8 cellular contexts compared by ENCODE assay signal in the genomic region with DNA sequence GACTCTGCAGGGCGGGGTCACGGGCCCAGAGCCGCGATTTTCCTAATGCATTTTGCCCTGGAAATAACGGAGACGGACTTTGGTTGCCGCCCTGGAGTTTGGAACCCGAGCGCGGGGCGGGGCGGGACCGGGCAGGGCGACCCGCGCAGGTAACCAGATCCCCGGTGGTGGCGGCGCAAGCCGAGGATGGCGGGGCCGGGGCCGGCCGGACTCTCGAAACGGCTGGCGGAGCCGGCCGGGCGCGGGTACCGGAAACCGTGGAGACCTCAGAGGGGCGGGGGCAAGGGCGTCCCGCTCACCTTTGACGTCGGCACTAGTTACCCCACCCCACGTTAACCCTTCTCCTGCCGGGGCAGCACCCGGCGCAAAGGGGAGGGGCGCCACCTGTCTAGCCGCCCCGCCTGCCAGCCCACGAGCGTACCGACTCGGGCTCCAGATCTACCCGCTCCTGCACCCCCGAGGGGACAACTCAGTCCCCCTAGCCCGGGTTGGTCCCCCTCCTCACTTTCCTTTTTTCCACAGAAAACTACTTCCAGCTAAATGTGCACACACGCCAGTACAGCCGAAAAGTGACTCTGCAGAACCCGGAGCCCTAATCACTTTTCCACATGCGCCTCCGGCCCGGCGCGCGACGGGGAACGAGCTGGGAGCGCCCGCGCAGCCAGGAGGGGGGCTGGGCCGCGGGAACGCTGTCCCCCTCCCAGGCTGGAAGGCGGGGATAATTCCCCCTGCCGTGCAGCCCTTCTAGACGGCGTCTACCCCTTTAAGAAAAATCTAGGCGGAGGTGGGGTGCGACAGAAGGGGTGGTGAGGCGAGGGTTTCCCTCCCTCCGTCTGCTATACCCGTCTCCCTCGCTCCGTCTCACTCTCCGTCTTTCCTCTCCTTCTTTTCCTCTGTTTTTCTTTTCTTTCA. TPM values are rescaled to one million over a fixed set of nuclear protein-coding genes. Genes with fewer than 3 reads are reported as not detected.
A peak's percentile ranks its signal among the peaks of the same experiment; 100 is the strongest.
DNase-seq lines count a peak whose midpoint lies in the region; ATAC-seq and TF ChIP-seq lines count a peak whose summit lies in the region.

No MANE protein-coding gene starts in this region.

- H3K36me3 Mint-ChIP-seq in CD4-positive, alpha-beta T cell (ENCODE audit: low read depth) = no peaks in the 10 kb centered on the region
- peaks cover 3% of the 10 kb centered on the region for H3K36me3 Mint-ChIP-seq in IgD-negative memory B cell

- H3K9me3 Mint-ChIP-seq in CD4-positive, alpha-beta T cell = no peaks in the 10 kb centered on the region
- H3K9me3 Mint-ChIP-seq in IgD-negative memory B cell = peaks cover 0 to 8% (median 0%) of the 10 kb centered on the region in 3 donors

- peaks cover 60% of the 10 kb centered on the region for H3K27me3 ChIP-seq in CD4-positive, alpha-beta T cell (ENCODE audit: control insufficient read depth, insufficient read depth, low read length)
- H3K27me3 ChIP-seq in psoas muscle (ENCODE audit: insufficient read depth in 3 of 3, low read length in 2 of 3) = peaks cover 0 to 47% (median 22%) of the 10 kb centered on the region in 3 donors

- no peak overlapping the region for H3K27ac ChIP-seq in CD4-positive, alpha-beta T cell (ENCODE audit: low read depth, low read length)
- no peak overlapping the region for H3K27ac ChIP-seq in psoas muscle

- no peak for TF ChIP-seq CTCF in CD4-positive, alpha-beta T cell (IDR thresholded peaks at IDR 0.05)
- no peak for TF ChIP-seq CTCF in psoas muscle (IDR thresholded peaks at IDR 0.05)

- H3K27ac Mint-ChIP-seq in CD4-positive, alpha-beta T cell = no peak overlapping the region
- H3K27ac Mint-ChIP-seq in IgD-negative memory B cell = no peak overlapping the region

- peak; percentile 23 for ATAC-seq in CD4-positive, alpha-beta T cell (ENCODE audit: poor library complexity)
- ATAC-seq in left cardiac atrium (peak; percentile 64 to 65), psoas muscle (peak; percentile 29 to 68 (median 44)), HG03354 (IDR thresholded peaks at IDR 0.05; ENCODE audit: poor library complexity, severe bottlenecking, unreplicated experiment) (no peak)

- H3K36me3 ChIP-seq in psoas muscle (ENCODE audit: insufficient read depth in 1 of 2, low read depth in 1 of 2) = no peaks in the 10 kb centered on the region

- POLR2A ChIA-PET in CD4-positive, alpha-beta T cell (lab: Charles Lee) = no interaction called here

- peaks cover 55% of the 10 kb centered on the region for H3K4me1 ChIP-seq in psoas muscle

- H3K4me3 ChIP-seq in psoas muscle = peak overlapping the region; percentile 73

- peak overlapping the region; percentile 88 for H3K4me3 Mint-ChIP-seq in CD4-positive, alpha-beta T cell
- peak overlapping the region; percentile 37 to 90 (median 56) for H3K4me3 Mint-ChIP-seq in IgD-negative memory B cell

- whole genome bisulfite sequencing in psoas muscle, 3 donors = 0 to 1% (median 1%) methylated on average over 73 to 81 of the region's 81 CpGs

- H3K9me3 ChIP-seq in CD4-positive, alpha-beta T cell (ENCODE audit: control insufficient read depth, low read length) = no peaks in the 10 kb centered on the region
- no peaks in the 10 kb centered on the region for H3K9me3 ChIP-seq in psoas muscle

- CTCF ChIA-PET in CD4-positive, alpha-beta T cell (lab: Charles Lee) = no interaction called here

- H3K4me1 Mint-ChIP-seq in CD4-positive, alpha-beta T cell (ENCODE audit: low read depth) = peaks cover 44% of the 10 kb centered on the region
- peaks cover 11 to 19% (median 15%) of the 10 kb centered on the region in 3 donors for H3K4me1 Mint-ChIP-seq in IgD-negative memory B cell

- intact Hi-C loops in CD4-positive, alpha-beta T cell (cut with DNase I, micrococcal nuclease) = no loop called here
- intact Hi-C loops in left cardiac atrium (cut with DNase I) = loop anchor here in 1 of 2 donors (5.0 kb wide), 2 partner anchors 223 to 343 kb away; no protein-coding TSS in a partner anchor
- intact Hi-C loops in psoas muscle (cut with DNase I) = no loop called here

- peaks cover 71% of the 10 kb centered on the region for H3K27me3 Mint-ChIP-seq in CD4-positive, alpha-beta T cell
- peaks cover 51% of the 10 kb centered on the region for H3K27me3 Mint-ChIP-seq in IgD-negative memory B cell

- peak in 2 of 10 experiments; percentile 13 to 33 for DNase-seq in CD4-positive, alpha-beta T cell
- peak; percentile 24 to 32 for DNase-seq in activated T-cell treated with anti-CD3 and anti-CD28 coated beads, Interleukin-2, amount 50 U/mL, for 48 hours
- DNase-seq in left cardiac atrium = peak; percentile 64
- peak; percentile 54 to 66 for DNase-seq in psoas muscle
- no peak for DNase-seq in stimulated activated CD4-positive, alpha-beta T cell treated with anti-CD3 and anti-CD28 coated beads, Interleukin-12 subunit alpha, Interleukin-12 subunit beta, amount 100 ng/mL, for 4 hours
- DNase-seq in HK-2 (ENCODE audit: unreplicated experiment) = no peak

RNA-seq across cellular contexts. Expression of a gene that starts 2.7 kb away (rescaled TPM):
- total RNA-seq in CD4-positive, alpha-beta T cell = under 1 TPM in 1 of 2 experiments, not detected in 1; 0.05 TPM
- polyA plus RNA-seq in IgD-negative memory B cell (not detected), psoas muscle (1 to 10 TPM in 1 of 3 donors, under 1 TPM in 2; 0.39 to 1.2 (median 0.87) TPM)
- total RNA-seq in left cardiac atrium (10 to 100 TPM in 1 of 2 donors, 1 to 10 TPM in 1; 8.5 to 21.0 TPM), psoas muscle (1 to 10 TPM; 1.3 to 4.5 (median 2.7) TPM)

Comparison
In these comparisons a context has a peak if more than half of its experiments do, and no peak if none do; other contexts are left out.
1. DNase-seq: peak in activated T-cell treated with anti-CD3 and anti-CD28 coated beads, Interleukin-2, amount 50 U/mL, for 48 hours (2 of 2), left cardiac atrium (single experiment) and psoas muscle (2 of 2); none in stimulated activated CD4-positive, alpha-beta T cell treated with anti-CD3 and anti-CD28 coated beads, Interleukin-12 subunit alpha, Interleukin-12 subunit beta, amount 100 ng/mL, for 4 hours (single experiment) and HK-2 (single experiment).